9 cellular contexts compared by ENCODE assay signal in genomic region chr9:132044176-132044880, GRCh38.
"Had no signal": no experiment of that assay in that cellular context is flagged by ENCODE, and none has a peak within 500 bp of the region (broad histone marks: within the 10 kb centered on the region; RNA-seq: fewer than 3 reads in every experiment).

No MANE protein-coding gene starts in this region.

- ATAC-seq: activated CD4-positive, alpha-beta T cell treated with anti-CD3 and anti-CD28 coated beads for 36 hours; right cardiac atrium; stimulated activated memory B cell treated with anti-CD40 and anti-IgM and Interleukin-4, amounts not matched to agents 10 μg/mL and 1 μg/mL and 100 μg/mL, for 72 hours had no signal

- H3K27ac ChIP-seq: esophagus squamous epithelium had no signal

- H3K27me3 Mint-ChIP-seq: activated CD4-positive, alpha-beta T cell treated with anti-CD3 and anti-CD28 coated beads for 36 hours; stimulated activated memory B cell treated with anti-CD40 and anti-IgM and Interleukin-4, amounts not matched to agents 10 μg/mL and 1 μg/mL and 100 μg/mL, for 72 hours had no signal

- H3K27me3 ChIP-seq: esophagus squamous epithelium had no signal

- H3K9me3 Mint-ChIP-seq: activated T-helper 1 cell treated with anti-CD3 and anti-CD28 coated beads, Interleukin-12 subunit alpha, Interleukin-12 subunit beta, Interleukin-2, Interleukin-4 antibody, amounts not matched to agents 30 ng/mL and 10 ng/mL and 1 ng/mL, durations not matched to agents 14 hours and 24 hours and 36 hours; stimulated activated memory B cell treated with anti-CD40 and anti-IgM and Interleukin-4, amounts not matched to agents 10 μg/mL and 1 μg/mL and 100 μg/mL, for 72 hours had no signal

- H3K27ac Mint-ChIP-seq: activated CD4-positive, alpha-beta T cell treated with anti-CD3 and anti-CD28 coated beads for 36 hours; activated T-helper 1 cell treated with anti-CD3 and anti-CD28 coated beads, Interleukin-12 subunit alpha, Interleukin-12 subunit beta, Interleukin-2, Interleukin-4 antibody, amounts not matched to agents 30 ng/mL and 10 ng/mL and 1 ng/mL, durations not matched to agents 14 hours and 24 hours and 36 hours; stimulated activated memory B cell treated with anti-CD40 and anti-IgM and Interleukin-4, amounts not matched to agents 10 μg/mL and 1 μg/mL and 100 μg/mL, for 72 hours had no signal

- H3K4me1 ChIP-seq: esophagus squamous epithelium had no signal

- H3K4me3 ChIP-seq: esophagus squamous epithelium had no signal

- H3K9me3 ChIP-seq: esophagus squamous epithelium had no signal

- H3K4me3 Mint-ChIP-seq: activated CD4-positive, alpha-beta T cell treated with anti-CD3 and anti-CD28 coated beads for 36 hours; activated T-helper 1 cell treated with anti-CD3 and anti-CD28 coated beads, Interleukin-12 subunit alpha, Interleukin-12 subunit beta, Interleukin-2, Interleukin-4 antibody, amounts not matched to agents 30 ng/mL and 10 ng/mL and 1 ng/mL, durations not matched to agents 14 hours and 24 hours and 36 hours; stimulated activated memory B cell treated with anti-CD40 and anti-IgM and Interleukin-4, amounts not matched to agents 10 μg/mL and 1 μg/mL and 100 μg/mL, for 72 hours had no signal

- DNase-seq: activated CD4-positive, alpha-beta T cell treated with anti-CD3 and anti-CD28 coated beads for 36 hours; activated naive CD4-positive, alpha-beta T cell; aorta; esophagus squamous epithelium; right cardiac atrium; T-helper 9 cell; trophoblast cell had no signal
